In the genomic region with DNA sequence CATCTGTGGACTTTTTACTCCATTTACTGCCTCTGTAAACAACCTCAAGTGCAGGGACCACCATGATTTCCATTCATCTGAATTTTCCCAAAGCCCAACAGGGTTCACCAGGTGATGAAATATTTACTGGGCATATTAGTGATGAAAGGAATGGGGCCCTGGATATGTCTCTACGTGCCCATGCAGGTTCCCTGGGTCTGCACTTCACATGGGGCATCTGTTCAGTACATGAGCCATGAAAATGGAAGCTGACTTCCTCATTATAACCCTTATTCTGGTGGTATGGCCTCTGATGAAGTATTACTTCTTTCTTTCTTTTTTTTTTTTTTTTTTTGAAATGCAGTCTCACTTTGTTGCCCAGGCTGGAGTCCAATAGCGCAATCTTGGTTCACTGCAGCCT, we compare ENCODE assay signal across 1 cellular context.
TF ChIP-seq lines count a peak whose summit lies in the region.

No MANE protein-coding gene starts in this region.

TF ChIP-seq in SK-N-SH treated with all-trans-retinoic acid at 6 μM for 48 hours, 23 proteins besides CTCF, POLR2A, EP300 and RAD21 (continued from another document):
- TF ChIP-seq, protein P1, sequence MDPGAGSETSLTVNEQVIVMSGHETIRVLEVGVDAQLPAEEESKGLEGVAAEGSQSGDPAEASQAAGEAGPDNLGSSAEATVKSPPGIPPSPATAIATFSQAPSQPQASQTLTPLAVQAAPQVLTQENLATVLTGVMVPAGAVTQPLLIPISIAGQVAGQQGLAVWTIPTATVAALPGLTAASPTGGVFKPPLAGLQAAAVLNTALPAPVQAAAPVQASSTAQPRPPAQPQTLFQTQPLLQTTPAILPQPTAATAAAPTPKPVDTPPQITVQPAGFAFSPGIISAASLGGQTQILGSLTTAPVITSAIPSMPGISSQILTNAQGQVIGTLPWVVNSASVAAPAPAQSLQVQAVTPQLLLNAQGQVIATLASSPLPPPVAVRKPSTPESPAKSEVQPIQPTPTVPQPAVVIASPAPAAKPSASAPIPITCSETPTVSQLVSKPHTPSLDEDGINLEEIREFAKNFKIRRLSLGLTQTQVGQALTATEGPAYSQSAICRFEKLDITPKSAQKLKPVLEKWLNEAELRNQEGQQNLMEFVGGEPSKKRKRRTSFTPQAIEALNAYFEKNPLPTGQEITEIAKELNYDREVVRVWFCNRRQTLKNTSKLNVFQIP (CRISPR knock-in tag; IDR thresholded peaks at IDR 0.05; ENCODE audit: borderline replicate concordance, low read depth) = no peak
TF ChIP-seq in SK-N-SH treated with all-trans-retinoic acid at 6 μM for 48 hours: peak in this region for 0.
